In genomic region chr5:39283231-39283818, GRCh38 we compare ENCODE assay signal across 8 cellular contexts.
A peak's percentile ranks its signal among the peaks of the same experiment; 100 is the strongest.
DNase-seq lines count a peak whose midpoint lies in the region; ATAC-seq and TF ChIP-seq lines count a peak whose summit lies in the region.

No MANE protein-coding gene starts in this region.

- H3K9me3 ChIP-seq in CD8-positive, alpha-beta memory T cell (ENCODE audit: low read length) = no peaks in the 10 kb centered on the region
- no peaks in the 10 kb centered on the region for H3K9me3 ChIP-seq in prostate gland

- no peaks in the 10 kb centered on the region for H3K36me3 ChIP-seq in CD8-positive, alpha-beta memory T cell (ENCODE audit: insufficient read depth, low read length)
- no peaks in the 10 kb centered on the region for H3K36me3 ChIP-seq in prostate gland

- peaks cover 5 to 23% (median 17%) of the 10 kb centered on the region in 3 donors for H3K4me1 Mint-ChIP-seq in CD8-positive, alpha-beta memory T cell

- H3K4me3 Mint-ChIP-seq in CD8-positive, alpha-beta memory T cell = peak overlapping the region in 2 of 7 donors; percentile 4 to 32

- peaks cover 0 to 5% (median 2%) of the 10 kb centered on the region in 3 donors for H3K36me3 Mint-ChIP-seq in CD8-positive, alpha-beta memory T cell

- peak overlapping the region in 6 of 8 donors; percentile 16 to 81 (median 54) for H3K27ac Mint-ChIP-seq in CD8-positive, alpha-beta memory T cell

- TF ChIP-seq CTCF in RWPE1 (conservative IDR thresholded peaks at IDR 0.05; ENCODE audit: low read depth) = no peak; the same call in 1 of the 2 replicates
- peak; percentile 26 to 57 (median 46) for TF ChIP-seq CTCF in prostate gland (IDR thresholded peaks at IDR 0.05)

- no peak for TF ChIP-seq POLR2A in prostate gland (IDR thresholded peaks at IDR 0.05)

- no peak overlapping the region for H3K4me3 ChIP-seq in CD8-positive, alpha-beta memory T cell (ENCODE audit: low read length)
- no peak overlapping the region for H3K4me3 ChIP-seq in prostate gland

- DNase-seq in CD8-positive, alpha-beta memory T cell = peak; percentile 32 to 76 (median 70)
- DNase-seq in RWPE1 (ENCODE audit: low spot score) (peak; percentile 57), globus pallidus (ENCODE audit: low spot score) (peak; percentile 78), prostate gland (ENCODE audit: low spot score) (peak; percentile 24), NCI-H128 (lab: John Stamatoyannopoulos, UW; ENCODE audit: unreplicated experiment) (no peak)
- DNase-seq in activated gamma-delta T cell treated with anti-CD3 and anti-CD28 coated beads, Interleukin-2, amount 50 U/mL, for 16 hours (ENCODE audit: low read depth) = peak; percentile 43

- intact Hi-C loops in prostate gland (cut with DNase I) = loop anchor here (1.0 kb wide), 1 partner anchor 66 kb away; no protein-coding TSS in a partner anchor

- peak; percentile 86 for ATAC-seq in GM19328 (IDR thresholded peaks at IDR 0.05; ENCODE audit: unreplicated experiment)
- peak; percentile 79 for ATAC-seq in HG03457 (IDR thresholded peaks at IDR 0.05; ENCODE audit: unreplicated experiment)

- CTCF ChIA-PET in CD8-positive, alpha-beta memory T cell (lab: Charles Lee) = interaction anchor here (0.6 to 5.4 kb wide), 44 partner anchors 9 to 269 kb away, joined by 3 to 110 read pairs (median 4); partner anchors contain the start of gene FYB1
- CTCF ChIA-PET in RWPE1 (lab: Yijun Ruan, JAX) = interaction anchor here (0.6 to 3.1 kb wide), 6 partner anchors 9 to 279 kb away, joined by 3 to 25 read pairs (median 4); partner anchors contain the start of gene FYB1

- H3K27me3 Mint-ChIP-seq in CD8-positive, alpha-beta memory T cell = peaks cover 0 to 5% of the 10 kb centered on the region in 2 donors

- peaks cover 0 to 9% (median 7%) of the 10 kb centered on the region in 5 donors for H3K9me3 Mint-ChIP-seq in CD8-positive, alpha-beta memory T cell

- peaks cover 6% of the 10 kb centered on the region for H3K4me1 ChIP-seq in CD8-positive, alpha-beta memory T cell (ENCODE audit: insufficient read depth, low read length)
- H3K4me1 ChIP-seq in prostate gland (replicated peaks) = no peaks in the 10 kb centered on the region

- WGBS in prostate gland = 16% methylated on average over 3 of the region's 3 CpGs

- no peak overlapping the region for H3K27ac ChIP-seq in CD8-positive, alpha-beta memory T cell (ENCODE audit: low read depth, low read length)
- H3K27ac ChIP-seq in RWPE1 = no peak overlapping the region
- no peak overlapping the region for H3K27ac ChIP-seq in prostate gland

- H3K27me3 ChIP-seq in CD8-positive, alpha-beta memory T cell (ENCODE audit: insufficient read depth, low read length, poor library complexity, severe bottlenecking) = no peaks in the 10 kb centered on the region
- no peaks in the 10 kb centered on the region for H3K27me3 ChIP-seq in prostate gland (replicated peaks; ENCODE audit: insufficient read depth)

- POLR2A ChIA-PET in CD8-positive, alpha-beta memory T cell (lab: Charles Lee) = interaction anchor here (0.6 to 1.5 kb wide), 2 partner anchors 66 to 135 kb away, joined by 3 to 9 read pairs; no protein-coding TSS in a partner anchor
- POLR2A ChIA-PET in RWPE1 (lab: Yijun Ruan, JAX; ENCODE audit: low non-redundant PET) = no interaction called here
